Comparison of ENCODE assay signal across 34 cellular contexts in the genomic region with DNA sequence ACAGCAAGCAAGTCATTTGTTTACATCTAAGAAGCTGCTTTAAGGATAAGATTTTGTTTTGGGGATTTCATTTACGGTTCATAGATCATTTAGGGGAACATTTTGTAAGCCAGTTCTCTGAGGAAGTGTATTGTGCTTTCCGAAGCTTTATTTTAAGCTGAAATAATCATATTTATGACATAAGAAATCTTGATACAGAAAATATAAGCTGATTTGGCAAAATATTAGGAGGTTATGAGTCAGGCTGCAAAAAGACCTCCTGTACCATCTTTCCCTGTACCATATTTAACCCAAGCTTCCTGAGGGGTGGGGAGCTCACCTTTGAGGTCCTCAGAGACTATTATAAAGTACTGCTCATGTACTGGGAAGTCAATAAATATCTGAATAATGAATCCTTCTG. TPM values are rescaled to one million over a fixed set of nuclear protein-coding genes. Genes with fewer than 3 reads are reported as not detected.
"Had no signal": no experiment of that assay in that cellular context is flagged by ENCODE, and none has a peak within 500 bp of the region (broad histone marks: within the 10 kb centered on the region; RNA-seq: fewer than 3 reads in every experiment).

No MANE protein-coding gene starts in this region.

- H3K9me3 Mint-ChIP-seq: activated CD4-positive, alpha-beta T cell treated with anti-CD3 and anti-CD28 coated beads, Interleukin-2, amount 10 ng/mL, durations not matched to agents 7 days and 5 days; effector memory CD8-positive, alpha-beta T cell; T-helper 2 cell treated with Interferon-gamma antibody and Interleukin-4, amounts not matched to agents 5 μg/mL and 100 μg/mL, for 36 hours had no signal

- H3K4me1 ChIP-seq: foreskin keratinocyte, gastrocnemius medialis had no signal

- ATAC-seq: activated CD4-positive, alpha-beta T cell treated with anti-CD3 and anti-CD28 coated beads for 36 hours; activated CD8-positive, alpha-beta T cell treated with anti-CD3 and anti-CD28 coated beads for 36 hours; activated T-cell treated with anti-CD3 and anti-CD28 coated beads, Interleukin-2, amount 50 U/mL, for 4 hours; activated T-helper 17 cell treated with anti-CD3 and anti-CD28 coated beads, Interleukin-2, amount 50 U/mL, for 72 hours; effector memory CD8-positive, alpha-beta T cell; foreskin keratinocyte; gastrocnemius medialis; heart left ventricle; T-helper 17 cell had no signal

- H3K4me3 Mint-ChIP-seq: activated CD4-positive, alpha-beta T cell treated with anti-CD3 and anti-CD28 coated beads for 36 hours; activated CD4-positive, alpha-beta T cell treated with anti-CD3 and anti-CD28 coated beads, Interleukin-2, amount 10 ng/mL, durations not matched to agents 7 days and 5 days; activated CD8-positive, alpha-beta T cell treated with anti-CD3 and anti-CD28 coated beads for 36 hours; activated naive CD8-positive, alpha-beta T cell; activated T-cell treated with anti-CD3 and anti-CD28 coated beads, Interleukin-2, amount 50 U/mL, for 4 hours; activated T-helper 17 cell treated with anti-CD3 and anti-CD28 coated beads, Interleukin-2, amount 50 U/mL, for 72 hours; central memory CD8-positive, alpha-beta T cell; effector memory CD8-positive, alpha-beta T cell; T-helper 17 cell; T-helper 2 cell treated with Interferon-gamma antibody and Interleukin-4, amounts not matched to agents 5 μg/mL and 100 μg/mL, for 36 hours had no signal

- H3K4me3 ChIP-seq: esophagus muscularis mucosa, gastrocnemius medialis, heart left ventricle had no signal

- H3K27me3 ChIP-seq: brain microvascular endothelial cell, esophagus muscularis mucosa, gastrocnemius medialis had no signal

- DNase-seq: activated CD4-positive, alpha-beta T cell treated with anti-CD3 and anti-CD28 coated beads for 36 hours; activated CD4-positive, alpha-beta T cell treated with anti-CD3 and anti-CD28 coated beads, Interleukin-2, amount 10 ng/mL, durations not matched to agents 7 days and 5 days; activated CD4-positive, alpha-beta T cell treated with anti-CD3 and anti-CD28 coated beads, Interleukin-2, amount 50 U/mL, for 48 hours; activated CD4-positive, CD25-positive, alpha-beta regulatory T cell; activated CD4-positive, CD25-positive, alpha-beta regulatory T cell treated with anti-CD3 and anti-CD28 coated beads, Interleukin-2, amount 50 U/mL, for 72 hours; activated CD8-positive, alpha-beta T cell treated with anti-CD3 and anti-CD28 coated beads for 36 hours; activated effector memory CD4-positive, alpha-beta T cell treated with Interleukin-2 at 50 U/mL for 16 hours; activated gamma-delta T cell treated with Interleukin-2 at 50 U/mL for 16 hours; activated naive CD4-positive, alpha-beta T cell treated with anti-CD3 and anti-CD28 coated beads, Interleukin-2, amount 50 U/mL, for 16 hours; activated naive CD4-positive, alpha-beta T cell treated with Interleukin-2 at 50 U/mL for 16 hours; activated T-cell treated with anti-CD3 and anti-CD28 coated beads, Interleukin-2, amount 50 U/mL, for 4 hours; amniotic stem cell; anterior cingulate cortex; brain microvascular endothelial cell; cortex of kidney; dermis blood vessel endothelial cell; effector CD4-positive, alpha-beta T cell; effector memory CD8-positive, alpha-beta T cell; erythroblast; foreskin keratinocyte; gastrocnemius medialis; glutamatergic neuron; heart left ventricle; T-helper 1 cell; T-helper 17 cell had no signal

- FAIRE-seq: astrocyte, bronchial epithelial cell, colon had no signal

- H3K9me3 ChIP-seq: esophagus muscularis mucosa, gastrocnemius medialis had no signal

- H3K36me3 ChIP-seq: brain microvascular endothelial cell, esophagus muscularis mucosa, gastrocnemius medialis, heart left ventricle had no signal

- H3K27ac Mint-ChIP-seq: activated CD4-positive, alpha-beta T cell treated with anti-CD3 and anti-CD28 coated beads for 36 hours; activated CD4-positive, alpha-beta T cell treated with anti-CD3 and anti-CD28 coated beads, Interleukin-2, amount 10 ng/mL, durations not matched to agents 7 days and 5 days; activated CD8-positive, alpha-beta T cell treated with anti-CD3 and anti-CD28 coated beads for 36 hours; activated naive CD8-positive, alpha-beta T cell; activated T-helper 17 cell treated with anti-CD3 and anti-CD28 coated beads, Interleukin-2, amount 50 U/mL, for 72 hours; effector memory CD8-positive, alpha-beta T cell; T-helper 17 cell; T-helper 2 cell treated with Interferon-gamma antibody and Interleukin-4, amounts not matched to agents 5 μg/mL and 100 μg/mL, for 36 hours had no signal

- H3K27ac ChIP-seq: brain microvascular endothelial cell, esophagus muscularis mucosa, foreskin keratinocyte, gastrocnemius medialis, heart left ventricle had no signal

RNA-seq across cellular contexts. Expression of a gene that starts 20.3 kb away (rescaled TPM):
- total RNA-seq: dermis blood vessel endothelial cell had no signal

RNA-seq across cellular contexts. Expression of a gene that starts 51.6 kb away (rescaled TPM):
- total RNA-seq: astrocyte, bronchial epithelial cell, chondrocyte, dermis blood vessel endothelial cell, foreskin keratinocyte had no signal
- polyA plus RNA-seq: foreskin keratinocyte had no signal
